Comparison of ENCODE assay signal across 12 cellular contexts in the genomic region with DNA sequence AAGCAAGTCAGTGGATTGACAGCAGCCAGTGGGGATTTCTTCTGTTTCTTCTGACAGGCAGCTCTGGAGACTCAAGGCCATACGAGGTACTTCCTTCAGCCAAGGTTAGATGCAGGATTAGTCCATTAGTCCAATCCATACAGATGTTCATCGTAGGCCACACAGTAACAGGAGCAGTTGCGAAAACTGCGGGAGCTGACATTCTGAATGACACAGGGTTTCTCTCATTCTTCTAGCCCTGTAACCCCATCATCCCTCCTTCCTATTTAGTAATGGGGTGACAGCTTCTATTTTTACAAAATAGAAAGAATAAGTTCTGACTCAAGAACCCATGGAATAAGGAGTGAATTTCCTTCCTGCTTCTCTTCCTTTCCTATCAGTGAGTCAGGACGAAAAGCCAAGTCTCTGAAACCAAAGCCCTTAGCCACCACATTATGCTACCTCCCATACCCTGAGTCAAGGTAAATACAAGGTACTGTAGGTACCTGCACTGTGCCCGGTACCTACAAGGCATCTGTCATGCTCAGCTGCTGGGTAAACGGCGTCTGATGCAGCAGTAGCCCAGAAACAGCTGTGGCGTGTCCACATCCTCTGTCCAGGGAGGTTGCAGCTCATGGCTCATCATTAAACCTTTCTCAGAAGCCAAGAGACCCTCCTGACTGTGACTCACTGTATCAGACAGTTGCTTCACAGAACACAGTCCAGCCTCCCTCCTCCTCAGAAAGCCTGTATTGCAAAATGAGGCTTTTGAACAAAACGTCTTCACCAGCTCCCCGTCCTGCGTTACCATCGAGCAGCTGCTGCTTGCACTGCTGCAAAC.
DNase-seq lines count a peak whose midpoint lies in the region; ATAC-seq and TF ChIP-seq lines count a peak whose summit lies in the region.
"Had no signal": no experiment of that assay in that cellular context is flagged by ENCODE, and none has a peak within 500 bp of the region (broad histone marks: within the 10 kb centered on the region; RNA-seq: fewer than 3 reads in every experiment).

No MANE protein-coding gene starts in this region.

- H3K4me1 Mint-ChIP-seq in effector memory CD8-positive, alpha-beta T cell (ENCODE audit: low read depth in 2 of 2), result peaks cover 7 to 10% of the 10 kb centered on the region in 2 donors

- in situ Hi-C loops in astrocyte of the spinal cord (cut with HindIII; ENCODE audit: low sequenced_read_pairs), result no loop called here

- H3K4me1 ChIP-seq in right atrium auricular region (no peaks in the 10 kb centered on the region), upper lobe of left lung (no peaks in the 10 kb centered on the region)
- no peaks in the 10 kb centered on the region for H3K4me1 ChIP-seq in effector memory CD4-positive, alpha-beta T cell (ENCODE audit: control insufficient read depth, insufficient read depth, low read length, poor library complexity, severe bottlenecking)

- no peak overlapping the region for H3K27ac Mint-ChIP-seq in effector memory CD8-positive, alpha-beta T cell
- H3K27ac Mint-ChIP-seq: activated CD4-positive, alpha-beta T cell treated with anti-CD3 and anti-CD28 coated beads for 36 hours; activated naive CD8-positive, alpha-beta T cell; B cell had no signal

- H3K9me3 Mint-ChIP-seq in effector memory CD8-positive, alpha-beta T cell, result no peaks in the 10 kb centered on the region

- 59 to 73% methylated on average over 13 of the region's 13 CpGs for WGBS in upper lobe of left lung, 2 donors

- no peak overlapping the region for H3K27ac ChIP-seq in right atrium auricular region
- no peak overlapping the region for H3K27ac ChIP-seq in upper lobe of left lung
- no peak overlapping the region for H3K27ac ChIP-seq in effector memory CD4-positive, alpha-beta T cell (ENCODE audit: insufficient read depth, low read length, poor library complexity, severe bottlenecking)

- no peak for TF ChIP-seq EP300 in upper lobe of left lung (IDR thresholded peaks at IDR 0.05)

- H3K9me3 ChIP-seq in right atrium auricular region (no peaks in the 10 kb centered on the region), upper lobe of left lung (no peaks in the 10 kb centered on the region)
- no peaks in the 10 kb centered on the region for H3K9me3 ChIP-seq in effector memory CD4-positive, alpha-beta T cell (ENCODE audit: control insufficient read depth, low read length)

- TF ChIP-seq POLR2A in upper lobe of left lung (IDR thresholded peaks at IDR 0.05), result no peak

- H3K4me3 ChIP-seq in right atrium auricular region, result no peak overlapping the region
- H3K4me3 ChIP-seq in astrocyte of the spinal cord (ENCODE audit: low read depth, low read length), result no peak overlapping the region
- no peak overlapping the region for H3K4me3 ChIP-seq in upper lobe of left lung
- no peak overlapping the region for H3K4me3 ChIP-seq in effector memory CD4-positive, alpha-beta T cell (ENCODE audit: insufficient read depth, low read depth, low read length, poor library complexity, severe bottlenecking)

- H3K27me3 ChIP-seq in right atrium auricular region, result no peaks in the 10 kb centered on the region
- no peaks in the 10 kb centered on the region for H3K27me3 ChIP-seq in upper lobe of left lung
- no peaks in the 10 kb centered on the region for H3K27me3 ChIP-seq in effector memory CD4-positive, alpha-beta T cell (replicated peaks; ENCODE audit: control insufficient read depth, insufficient read depth, low read length, poor library complexity, severe bottlenecking)

- H3K36me3 Mint-ChIP-seq in effector memory CD8-positive, alpha-beta T cell (ENCODE audit: insufficient read depth), result peaks cover 3% of the 10 kb centered on the region
- H3K36me3 Mint-ChIP-seq: activated naive CD8-positive, alpha-beta T cell had no signal

- H3K4me3 Mint-ChIP-seq in effector memory CD8-positive, alpha-beta T cell, result no peak overlapping the region
- H3K4me3 Mint-ChIP-seq: activated CD4-positive, alpha-beta T cell treated with anti-CD3 and anti-CD28 coated beads for 36 hours; activated naive CD8-positive, alpha-beta T cell; B cell had no signal

- peaks cover 18 to 30% of the 10 kb centered on the region in 2 donors for H3K27me3 Mint-ChIP-seq in effector memory CD8-positive, alpha-beta T cell

- H3K36me3 ChIP-seq in right atrium auricular region (no peaks in the 10 kb centered on the region), upper lobe of left lung (no peaks in the 10 kb centered on the region)
- H3K36me3 ChIP-seq in effector memory CD4-positive, alpha-beta T cell (ENCODE audit: control insufficient read depth, insufficient read depth, low read length), result no peaks in the 10 kb centered on the region

- intact Hi-C loops in Right ventricle myocardium inferior (cut with DNase I), result no loop called here

- TF ChIP-seq CTCF in right atrium auricular region (IDR thresholded peaks at IDR 0.05) (no peak), astrocyte of the spinal cord (IDR thresholded peaks at IDR 0.05; ENCODE audit: low read depth, low read length) (no peak), upper lobe of left lung (IDR thresholded peaks at IDR 0.05) (no peak)

- DNase-seq in Right ventricle myocardium inferior (ENCODE audit: missing footprints) (no peak), right atrium auricular region (ENCODE audit: low spot score) (no peak), astrocyte of the spinal cord (ENCODE audit: low read depth, low spot score) (peak; percentile 27), kidney tubule cell (ENCODE audit: low spot score) (peak; percentile 83), upper lobe of left lung (peak in 1 of 2 donors; percentile 29)
- no peak for DNase-seq in effector memory CD8-positive, alpha-beta T cell
- no peak for DNase-seq in effector memory CD4-positive, alpha-beta T cell
- DNase-seq: activated CD4-positive, alpha-beta T cell treated with anti-CD3 and anti-CD28 coated beads for 36 hours; Karpas-422 had no signal

- ATAC-seq in Right ventricle myocardium inferior (peak; percentile 51), upper lobe of left lung (ENCODE audit: low FRiP score in 2 of 2) (peak; percentile 67 to 91), GM18511 (IDR thresholded peaks at IDR 0.05; ENCODE audit: unreplicated experiment) (no peak)
- no peak for ATAC-seq in effector memory CD8-positive, alpha-beta T cell (replicated peaks)
- ATAC-seq: activated CD4-positive, alpha-beta T cell treated with anti-CD3 and anti-CD28 coated beads for 36 hours had no signal

Comparison
In these comparisons a context has a peak if more than half of its experiments do, and no peak if none do; other contexts are left out.
1. ATAC-seq: peak in Right ventricle myocardium inferior (single experiment) and upper lobe of left lung (2 of 2); none in effector memory CD8-positive, alpha-beta T cell (single experiment) and GM18511 (single experiment).
2. DNase-seq: peak in astrocyte of the spinal cord (single experiment) and kidney tubule cell (single experiment); none in Right ventricle myocardium inferior (single experiment), right atrium auricular region (single experiment), effector memory CD8-positive, alpha-beta T cell (0 of 3) and effector memory CD4-positive, alpha-beta T cell (0 of 3).